Comparison of ENCODE assay signal across 8 cellular contexts in genomic region chr10:45250376-45251075, GRCh38.
DNase-seq lines count a peak whose midpoint lies in the region; ATAC-seq and TF ChIP-seq lines count a peak whose summit lies in the region.
"Not testable (repeated sequence)": the region's sequence is repeated elsewhere in the genome, so short reads cannot be mapped to it uniquely, and the experiment has no call there.

No MANE protein-coding gene starts in this region.

- CTCF ChIA-PET in Calu3 (lab: Charles Lee) = interaction anchor here (0.6 to 1.0 kb wide), 5 partner anchors 73 to 777 kb away, joined by 3 to 5 read pairs (median 3); no protein-coding TSS in a partner anchor
- CTCF ChIA-PET in HEK293 (lab: Yijun Ruan, JAX) = interaction anchor here (0.6 to 1.8 kb wide), 23 partner anchors 11 to 979 kb away, joined by 3 to 17 read pairs (median 4); no protein-coding TSS in a partner anchor

- intact Hi-C loops in Calu3 (cut with micrococcal nuclease; ENCODE audit: unreplicated experiment) = loop anchor here (2.0 to 10.0 kb wide), 4 partner anchors 127 to 474 kb away; partner anchors contain the start of genes WASHC2C and ZFAND4
- intact Hi-C loops in activated CD4-positive, alpha-beta T cell treated with anti-CD3 and anti-CD28 coated beads, Interleukin-2, amount 10 ng/mL, durations not matched to agents 24 days and 14 days (cut with micrococcal nuclease) = loop anchor here (5.0 to 10.0 kb wide), 4 partner anchors 122 to 422 kb away; partner anchors contain the start of genes ALOX5 and ZFAND4

- not testable (repeated sequence) for H3K36me3 ChIP-seq in HEK293 (ENCODE audit: control insufficient read depth in 2 of 2, insufficient read depth in 1 of 2, low read length in 2 of 2); neutrophil

- H3K27me3 Mint-ChIP-seq in Calu3 (ENCODE audit: unreplicated experiment) = peaks cover 42% of the 10 kb centered on the region
- H3K27me3 Mint-ChIP-seq in activated CD4-positive, alpha-beta T cell treated with anti-CD3 and anti-CD28 coated beads, Interleukin-2, amount 10 ng/mL, durations not matched to agents 24 days and 14 days = peaks cover 20% of the 10 kb centered on the region

- H3K4me3 ChIP-seq in HEK293 (ENCODE audit: low read depth, low read length) = not testable (repeated sequence)
- H3K4me3 ChIP-seq in fibroblast of mammary gland (ENCODE audit: control insufficient read depth, low read depth, low read length) (peak overlapping the region; percentile 22), neutrophil (ENCODE audit: low read depth in 1 of 2, low read length in 1 of 2) (peak overlapping the region in 1 of 2 experiments; percentile 17)

- BruUV-seq in Calu3 (replicated peaks; lab: Mats Ljungman, UMichigan) = not testable (repeated sequence)

- POLR2A ChIA-PET in HEK293 (lab: Yijun Ruan, JAX) = not testable (repeated sequence)

- not testable (repeated sequence) for H3K27me3 ChIP-seq in neutrophil

- not testable (repeated sequence) for H3K4me1 ChIP-seq in HEK293 (ENCODE audit: control insufficient read depth, insufficient read depth, low read length)
- peaks cover 14 to 16% of the 10 kb centered on the region in 2 experiments for H3K4me1 ChIP-seq in neutrophil (ENCODE audit: control insufficient read depth in 1 of 2, insufficient read depth in 1 of 2, low read depth in 1 of 2, low read length in 1 of 2)

- DNase-seq in Calu3 (peak; percentile 4), GM19238 (ENCODE audit: insufficient read length, low spot score) (peak; percentile 4), NCI-H345 treated with DMSO at 0.1 percent for 48 hours (lab: John Stamatoyannopoulos, UW; ENCODE audit: unreplicated experiment) (peak; percentile 31), fibroblast of mammary gland (ENCODE audit: low read depth) (peak; percentile 50)
- DNase-seq in activated CD4-positive, alpha-beta T cell treated with anti-CD3 and anti-CD28 coated beads, Interleukin-2, amount 10 ng/mL, durations not matched to agents 24 days and 14 days = peak; percentile 52

- H3K4me3 Mint-ChIP-seq in Calu3 (ENCODE audit: low read depth, unreplicated experiment) = peak overlapping the region; percentile 49
- H3K4me3 Mint-ChIP-seq in activated CD4-positive, alpha-beta T cell treated with anti-CD3 and anti-CD28 coated beads, Interleukin-2, amount 10 ng/mL, durations not matched to agents 24 days and 14 days = peak overlapping the region; percentile 51

- not testable (repeated sequence) for H3K9me3 ChIP-seq in HEK293 (ENCODE audit: control insufficient read depth, insufficient read depth, low read depth, low read length); neutrophil

- peak; percentile 84 for ATAC-seq in HG03432 (IDR thresholded peaks at IDR 0.05; ENCODE audit: unreplicated experiment)

- H3K27ac ChIP-seq in HEK293 (ENCODE audit: extremely low read depth, low read depth, low read length) = not testable (repeated sequence)
- H3K27ac ChIP-seq in neutrophil = peak overlapping the region; percentile 44

- TF ChIP-seq CTCF in Calu3 (IDR thresholded peaks at IDR 0.05; ENCODE audit: unreplicated experiment); HEK293 (tag by site-specific recombination; IDR thresholded peaks at IDR 0.05); fibroblast of mammary gland (conservative IDR thresholded peaks at IDR 0.05; ENCODE audit: control insufficient read depth, insufficient read depth, low read depth, low read length); neutrophil (IDR thresholded peaks at IDR 0.05): not testable (repeated sequence)

- H3K27ac Mint-ChIP-seq in Calu3 (ENCODE audit: unreplicated experiment); activated CD4-positive, alpha-beta T cell treated with anti-CD3 and anti-CD28 coated beads, Interleukin-2, amount 10 ng/mL, durations not matched to agents 24 days and 14 days: not testable (repeated sequence)

- H3K9me3 Mint-ChIP-seq in Calu3 (ENCODE audit: low read depth, unreplicated experiment); activated CD4-positive, alpha-beta T cell treated with anti-CD3 and anti-CD28 coated beads, Interleukin-2, amount 10 ng/mL, durations not matched to agents 24 days and 14 days: not testable (repeated sequence)

- not testable (repeated sequence) for H3K36me3 Mint-ChIP-seq in Calu3 (ENCODE audit: insufficient read depth, unreplicated experiment); activated CD4-positive, alpha-beta T cell treated with anti-CD3 and anti-CD28 coated beads, Interleukin-2, amount 10 ng/mL, durations not matched to agents 24 days and 14 days (ENCODE audit: low read depth)

- H3K4me1 Mint-ChIP-seq in Calu3 (ENCODE audit: low read depth, unreplicated experiment) = not testable (repeated sequence)
- peaks cover 16% of the 10 kb centered on the region for H3K4me1 Mint-ChIP-seq in activated CD4-positive, alpha-beta T cell treated with anti-CD3 and anti-CD28 coated beads, Interleukin-2, amount 10 ng/mL, durations not matched to agents 24 days and 14 days

TF ChIP-seq in HEK293, 187 proteins besides CTCF, POLR2A, EP300 and RAD21:
- TF ChIP-seq SCRT1 (tag by site-specific recombination; IDR thresholded peaks at IDR 0.05; ENCODE audit: borderline replicate concordance) (peak; percentile 94), SCRT2 (tag by site-specific recombination; IDR thresholded peaks at IDR 0.05) (peak; percentile 97)
